In the genomic region with DNA sequence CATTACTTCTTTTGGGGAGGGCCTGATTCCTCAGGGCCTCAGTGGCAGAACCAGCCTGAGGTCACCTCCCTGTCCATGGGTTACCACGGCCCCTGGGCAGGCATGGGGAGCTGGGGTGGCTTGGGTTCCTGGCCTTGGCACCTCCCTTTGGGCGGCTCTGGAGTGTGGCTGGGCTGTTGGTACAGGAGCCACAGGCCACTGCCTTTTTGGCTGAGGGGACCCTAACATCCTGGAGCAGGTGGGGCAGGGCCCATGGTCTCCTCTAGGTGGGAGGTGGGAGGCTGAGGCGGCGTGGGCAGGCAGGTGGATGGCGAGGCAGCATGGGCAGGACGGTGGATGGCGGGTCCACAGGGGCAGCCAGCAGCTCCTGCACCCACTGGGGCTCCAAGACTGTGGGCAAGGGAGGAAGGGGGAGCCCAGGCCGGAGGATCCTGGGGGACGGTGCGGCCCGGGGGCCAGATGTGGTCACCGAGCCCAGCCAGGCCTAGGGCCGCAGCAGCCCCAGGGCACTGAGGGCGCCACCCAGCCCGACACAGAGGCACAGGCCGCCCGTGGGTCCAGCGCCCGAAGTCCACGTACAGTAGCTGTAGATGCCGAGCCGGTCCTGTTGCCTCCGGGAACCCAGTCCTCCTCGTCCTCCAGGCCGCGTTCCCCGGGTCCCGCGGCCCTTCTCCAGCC, we compare ENCODE assay signal across 44 cellular contexts. TPM values are rescaled to one million over a fixed set of nuclear protein-coding genes. Genes with fewer than 3 reads are reported as not detected.
"Had no signal": no experiment of that assay in that cellular context is flagged by ENCODE, and none has a peak within 500 bp of the region (broad histone marks: within the 10 kb centered on the region; RNA-seq: fewer than 3 reads in every experiment).

No MANE protein-coding gene starts in this region.

- DNase-seq: activated effector memory CD4-positive, alpha-beta T cell treated with anti-CD3 and anti-CD28 coated beads, Interleukin-2, amount 50 U/mL, for 16 hours; activated effector memory CD4-positive, alpha-beta T cell treated with Interleukin-2 at 50 U/mL for 16 hours; activated gamma-delta T cell; activated gamma-delta T cell treated with Interleukin-2 at 50 U/mL for 16 hours; activated naive CD4-positive, alpha-beta T cell; activated naive CD4-positive, alpha-beta T cell treated with anti-CD3 and anti-CD28 coated beads for 36 hours; activated naive CD4-positive, alpha-beta T cell treated with anti-CD3 and anti-CD28 coated beads, Interleukin-2, amount 10 ng/mL, durations not matched to agents 7 days and 5 days; activated naive CD4-positive, alpha-beta T cell treated with anti-CD3 and anti-CD28 coated beads, Interleukin-2, amount 50 U/mL, for 16 hours; activated naive CD4-positive, alpha-beta T cell treated with Interleukin-2 at 50 U/mL for 16 hours; activated naive CD8-positive, alpha-beta T cell treated with anti-CD3 and anti-CD28 coated beads for 36 hours; activated naive CD8-positive, alpha-beta T cell treated with anti-CD3 and anti-CD28 coated beads, Interleukin-2, amount 10 ng/mL, durations not matched to agents 7 days and 5 days; activated naive CD8-positive, alpha-beta T cell treated with anti-CD3 and anti-CD28 coated beads, Interleukin-2, amount 50 U/mL, for 24 hours; activated T-cell treated with anti-CD3 and anti-CD28 coated beads, Interleukin-2, amount 50 U/mL, for 1 hour; activated T-cell treated with anti-CD3 and anti-CD28 coated beads, Interleukin-2, amount 50 U/mL, for 24 hours; activated T-cell treated with anti-CD3 and anti-CD28 coated beads, Interleukin-2, amount 50 U/mL, for 4 hours; activated T-cell treated with anti-CD3 and anti-CD28 coated beads, Interleukin-2, amount 50 U/mL, for 48 hours; activated T-cell treated with anti-CD3 and anti-CD28 coated beads, Interleukin-2, amount 50 U/mL, for 72 hours; adrenal gland; amniotic stem cell; amygdala; anterior cingulate cortex; aorta; body of pancreas; brain microvascular endothelial cell; caudate nucleus; central memory CD4-positive, alpha-beta T cell; cerebellar nuclear complex had no signal

- H3K27me3 ChIP-seq: ascending aorta, body of pancreas, brain microvascular endothelial cell had no signal

- H3K27me3 Mint-ChIP-seq: brain had no signal

- H3K4me1 Mint-ChIP-seq: activated naive CD4-positive, alpha-beta T cell treated with anti-CD3 and anti-CD28 coated beads, Interleukin-2, amount 10 ng/mL, durations not matched to agents 7 days and 5 days; activated naive CD4-positive, alpha-beta T cell treated with anti-CD3 and anti-CD28 coated beads, Interleukin-2, amount 50 U/mL, for 24 hours; activated naive CD8-positive, alpha-beta T cell treated with anti-CD3 and anti-CD28 coated beads for 36 hours; activated naive CD8-positive, alpha-beta T cell treated with anti-CD3 and anti-CD28 coated beads, Interleukin-2, amount 10 ng/mL, durations not matched to agents 7 days and 5 days; activated naive CD8-positive, alpha-beta T cell treated with anti-CD3 and anti-CD28 coated beads, Interleukin-2, amount 50 U/mL, for 24 hours; activated T-helper 17 cell treated with anti-CD3 and anti-CD28 coated beads, Interleukin-2, amount 50 U/mL, for 72 hours; brain; central memory CD8-positive, alpha-beta T cell had no signal

- H3K4me3 ChIP-seq: adrenal gland, ascending aorta, body of pancreas, breast epithelium, cardiac muscle cell had no signal

- H3K4me1 ChIP-seq: adrenal gland, ascending aorta, body of pancreas, breast epithelium had no signal

- H3K36me3 ChIP-seq: adrenal gland, ascending aorta, brain microvascular endothelial cell, breast epithelium, cardiac muscle cell had no signal

- H3K27ac Mint-ChIP-seq: activated naive CD4-positive, alpha-beta T cell treated with anti-CD3 and anti-CD28 coated beads for 36 hours; activated naive CD4-positive, alpha-beta T cell treated with anti-CD3 and anti-CD28 coated beads, Interleukin-2, amount 10 ng/mL, durations not matched to agents 7 days and 5 days; activated naive CD4-positive, alpha-beta T cell treated with anti-CD3 and anti-CD28 coated beads, Interleukin-2, amount 50 U/mL, for 24 hours; activated naive CD4-positive, alpha-beta T cell treated with anti-CD3 and anti-CD28 coated beads, Interleukin-2, amount 50 U/mL, for 72 hours; activated naive CD8-positive, alpha-beta T cell; activated naive CD8-positive, alpha-beta T cell treated with anti-CD3 and anti-CD28 coated beads for 36 hours; activated naive CD8-positive, alpha-beta T cell treated with anti-CD3 and anti-CD28 coated beads, Interleukin-2, amount 10 ng/mL, durations not matched to agents 7 days and 5 days; activated naive CD8-positive, alpha-beta T cell treated with anti-CD3 and anti-CD28 coated beads, Interleukin-2, amount 50 U/mL, for 24 hours; activated T-cell treated with anti-CD3 and anti-CD28 coated beads, Interleukin-2, amount 50 U/mL, for 24 hours; activated T-cell treated with anti-CD3 and anti-CD28 coated beads, Interleukin-2, amount 50 U/mL, for 72 hours; activated T-helper 1 cell treated with anti-CD3 and anti-CD28 coated beads, Interleukin-12 subunit alpha, Interleukin-12 subunit beta, Interleukin-2, Interleukin-4 antibody, amounts not matched to agents 30 ng/mL and 10 ng/mL and 1 ng/mL, durations not matched to agents 14 hours and 24 hours and 36 hours; activated T-helper 17 cell treated with anti-CD3 and anti-CD28 coated beads, Interleukin-2, amount 50 U/mL, for 72 hours; activated T-helper 2 cell treated with anti-CD3 and anti-CD28 coated beads, Interferon-gamma antibody, Interleukin-2, Interleukin-4, amounts not matched to agents 10 μg/mL and 5 μg/mL and 100 μg/mL, durations not matched to agents 14 hours and 24 hours and 36 hours; brain had no signal

- H3K27ac ChIP-seq: adrenal gland, ascending aorta, body of pancreas, brain microvascular endothelial cell, breast epithelium, cardiac muscle cell had no signal

- H3K9me3 ChIP-seq: body of pancreas had no signal

- FAIRE-seq: astrocyte, bronchial epithelial cell had no signal

- H3K4me3 Mint-ChIP-seq: activated naive CD4-positive, alpha-beta T cell treated with anti-CD3 and anti-CD28 coated beads for 36 hours; activated naive CD4-positive, alpha-beta T cell treated with anti-CD3 and anti-CD28 coated beads, Interleukin-2, amount 10 ng/mL, durations not matched to agents 7 days and 5 days; activated naive CD4-positive, alpha-beta T cell treated with anti-CD3 and anti-CD28 coated beads, Interleukin-2, amount 50 U/mL, for 24 hours; activated naive CD8-positive, alpha-beta T cell; activated naive CD8-positive, alpha-beta T cell treated with anti-CD3 and anti-CD28 coated beads for 36 hours; activated naive CD8-positive, alpha-beta T cell treated with anti-CD3 and anti-CD28 coated beads, Interleukin-2, amount 10 ng/mL, durations not matched to agents 7 days and 5 days; activated naive CD8-positive, alpha-beta T cell treated with anti-CD3 and anti-CD28 coated beads, Interleukin-2, amount 50 U/mL, for 24 hours; activated T-cell treated with anti-CD3 and anti-CD28 coated beads, Interleukin-2, amount 50 U/mL, for 24 hours; activated T-cell treated with anti-CD3 and anti-CD28 coated beads, Interleukin-2, amount 50 U/mL, for 4 hours; activated T-cell treated with anti-CD3 and anti-CD28 coated beads, Interleukin-2, amount 50 U/mL, for 72 hours; activated T-helper 1 cell treated with anti-CD3 and anti-CD28 coated beads, Interleukin-12 subunit alpha, Interleukin-12 subunit beta, Interleukin-2, Interleukin-4 antibody, amounts not matched to agents 30 ng/mL and 10 ng/mL and 1 ng/mL, durations not matched to agents 14 hours and 24 hours and 36 hours; activated T-helper 17 cell treated with anti-CD3 and anti-CD28 coated beads, Interleukin-2, amount 50 U/mL, for 72 hours; brain; central memory CD8-positive, alpha-beta T cell had no signal

- H3K9me3 Mint-ChIP-seq: activated naive CD4-positive, alpha-beta T cell treated with anti-CD3 and anti-CD28 coated beads, Interleukin-2, amount 50 U/mL, for 24 hours; activated T-cell treated with anti-CD3 and anti-CD28 coated beads, Interleukin-2, amount 50 U/mL, for 72 hours had no signal

- H3K36me3 Mint-ChIP-seq: activated naive CD4-positive, alpha-beta T cell treated with anti-CD3 and anti-CD28 coated beads, Interleukin-2, amount 10 ng/mL, durations not matched to agents 7 days and 5 days; activated naive CD4-positive, alpha-beta T cell treated with anti-CD3 and anti-CD28 coated beads, Interleukin-2, amount 50 U/mL, for 24 hours; activated naive CD8-positive, alpha-beta T cell treated with anti-CD3 and anti-CD28 coated beads for 36 hours had no signal

- ATAC-seq: activated naive CD4-positive, alpha-beta T cell treated with anti-CD3 and anti-CD28 coated beads, Interleukin-2, amount 50 U/mL, for 72 hours; activated naive CD8-positive, alpha-beta T cell treated with anti-CD3 and anti-CD28 coated beads, Interleukin-2, amount 50 U/mL, for 24 hours; activated T-helper 17 cell treated with anti-CD3 and anti-CD28 coated beads, Interleukin-2, amount 50 U/mL, for 72 hours; body of pancreas had no signal

RNA-seq across cellular contexts. Expression of gene SYCE1, which starts 2.4 kb away (rescaled TPM):
- total RNA-seq: ascending aorta, bronchial epithelial cell, cardiac muscle cell had no signal

RNA-seq across cellular contexts. Expression of gene CYP2E1, which starts 40.6 kb away (rescaled TPM):
- total RNA-seq: activated naive CD8-positive, alpha-beta T cell treated with anti-CD3 and anti-CD28 coated beads for 36 hours had no signal

RNA-seq across cellular contexts. Expression of gene FRG2B, which starts 58.8 kb away (rescaled TPM):
- total RNA-seq: activated naive CD4-positive, alpha-beta T cell treated with anti-CD3 and anti-CD28 coated beads for 36 hours; activated naive CD8-positive, alpha-beta T cell treated with anti-CD3 and anti-CD28 coated beads for 36 hours; activated naive CD8-positive, alpha-beta T cell treated with anti-CD3 and anti-CD28 coated beads, Interleukin-2, amount 10 ng/mL, durations not matched to agents 7 days and 5 days; activated T-cell treated with anti-CD3 and anti-CD28 coated beads, Interleukin-2, amount 50 U/mL, for 72 hours; activated T-helper 2 cell treated with anti-CD3 and anti-CD28 coated beads, Interferon-gamma antibody, Interleukin-2, Interleukin-4, amounts not matched to agents 10 μg/mL and 5 μg/mL and 100 μg/mL, durations not matched to agents 14 hours and 24 hours and 36 hours; adrenal gland; aorta; ascending aorta; astrocyte; body of pancreas; breast epithelium; bronchial epithelial cell; cardiac muscle cell; cardiac septum; cerebellum; chondrocyte had no signal
- polyA plus RNA-seq: adipose tissue, adrenal gland, aorta, cardiac muscle cell had no signal
